ENCODE assay signal across 24 cellular contexts in genomic region chr4:166724369-166724768, GRCh38.
"Had no signal": no experiment of that assay in that cellular context is flagged by ENCODE, and none has a peak within 500 bp of the region (broad histone marks: within the 10 kb centered on the region; RNA-seq: fewer than 3 reads in every experiment).

No MANE protein-coding gene starts in this region.

- DNase-seq: activated B cell treated with CpG ODN at 0.5 μM for 24 hours; activated CD4-positive, alpha-beta T cell treated with anti-CD3 and anti-CD28 coated beads, Interleukin-2, amount 50 U/mL, for 1 hour; activated CD8-positive, alpha-beta memory T cell treated with anti-CD3 and anti-CD28 coated beads, Interleukin-2, amount 10 ng/mL, durations not matched to agents 7 days and 5 days; activated CD8-positive, alpha-beta T cell treated with anti-CD3 and anti-CD28 coated beads, Interleukin-2, amount 10 ng/mL, durations not matched to agents 7 days and 5 days; activated naive CD4-positive, alpha-beta T cell; activated T-cell treated with anti-CD3 and anti-CD28 coated beads, Interleukin-2, amount 50 U/mL, for 48 hours; dermis blood vessel endothelial cell; effector CD4-positive, alpha-beta T cell; gastrocnemius medialis; islet precursor cell; left colon; midbrain; naive thymus-derived CD4-positive, alpha-beta T cell; ovary; retina; sigmoid colon; small intestine; stimulated activated CD4-positive, alpha-beta T cell treated with anti-CD3 and anti-CD28 coated beads, Interleukin-4, amount 100 ng/mL, for 24 hours; substantia nigra; T-helper 2 cell had no signal

- ATAC-seq: activated CD8-positive, alpha-beta memory T cell treated with anti-CD3 and anti-CD28 coated beads, Interleukin-2, amount 10 ng/mL, durations not matched to agents 7 days and 5 days; activated CD8-positive, alpha-beta T cell treated with anti-CD3 and anti-CD28 coated beads, Interleukin-2, amount 10 ng/mL, durations not matched to agents 7 days and 5 days; activated naive CD4-positive, alpha-beta T cell treated with anti-CD3 and anti-CD28 coated beads, Interleukin-2, amount 50 U/mL, for 72 hours; gastrocnemius medialis; left colon; naive thymus-derived CD4-positive, alpha-beta T cell; stimulated activated effector memory CD8-positive, alpha-beta T cell treated with anti-CD3 and anti-CD28 coated beads, Interleukin-12 subunit alpha, Interleukin-12 subunit beta, amount 100 ng/mL, for 72 hours had no signal

- H3K79me2 ChIP-seq: hepatocyte had no signal

- H2AFZ ChIP-seq: hepatocyte had no signal

- H3K27me3 ChIP-seq: gastrocnemius medialis, hepatocyte, ovary, sigmoid colon, vagina had no signal

- H3K4me3 ChIP-seq: gastrocnemius medialis, hepatocyte, ovary, sigmoid colon, vagina had no signal

- H3K9me3 ChIP-seq: gastrocnemius medialis, ovary, sigmoid colon, vagina had no signal

- H3K4me2 ChIP-seq: hepatocyte had no signal

- H3K36me3 ChIP-seq: gastrocnemius medialis, ovary, sigmoid colon, vagina had no signal

- H3K4me1 ChIP-seq: gastrocnemius medialis, sigmoid colon, vagina had no signal

- H3K27ac ChIP-seq: gastrocnemius medialis, hepatocyte, ovary, sigmoid colon, vagina had no signal
